Comparison of ENCODE assay signal across 8 cellular contexts in the genomic region with DNA sequence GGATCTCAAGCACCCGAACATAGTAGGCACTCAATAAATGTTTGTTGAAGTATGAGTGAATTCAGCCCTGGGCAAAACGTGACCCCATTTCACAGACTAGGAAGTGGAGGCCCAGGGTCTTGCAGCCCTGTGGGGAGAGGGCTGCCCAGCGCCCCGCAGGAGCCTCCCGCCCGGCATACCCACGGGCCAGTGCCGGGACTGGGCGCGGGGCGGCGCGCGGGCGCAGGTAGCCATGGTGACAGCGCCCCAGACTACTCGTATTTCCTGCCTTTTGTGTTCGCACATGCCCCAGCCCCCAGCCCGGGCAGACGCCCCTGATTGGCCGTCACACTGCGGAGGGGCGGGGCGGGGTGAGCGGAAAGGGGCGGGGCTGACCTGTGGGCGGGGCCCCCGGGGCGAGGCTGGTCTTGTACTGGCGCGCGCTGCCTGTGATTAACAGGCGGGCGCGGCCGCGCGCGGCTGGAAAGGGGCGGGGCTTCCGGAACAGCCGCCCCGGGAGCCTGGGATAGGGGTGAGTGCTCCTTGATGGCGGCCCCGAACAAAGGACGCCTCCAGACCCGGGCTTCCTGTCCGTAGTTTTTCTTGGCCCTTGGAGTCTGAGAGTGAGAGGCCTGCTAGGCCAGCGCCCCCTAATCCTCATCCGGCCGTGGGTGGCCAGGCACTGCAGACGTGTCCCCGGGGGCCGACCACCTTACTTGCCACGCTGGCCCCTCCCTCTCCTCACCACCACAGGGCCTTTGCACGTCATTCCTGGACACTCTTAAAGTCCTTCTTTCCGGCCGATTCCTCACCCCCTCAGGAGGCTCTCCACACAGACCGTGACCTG.
DNase-seq lines count a peak whose midpoint lies in the region; ATAC-seq and TF ChIP-seq lines count a peak whose summit lies in the region.

No MANE protein-coding gene starts in this region.

- peak; percentile 55 for DNase-seq in BJ (ENCODE audit: low read depth)
- peak; percentile 88 for DNase-seq in GM19240 (ENCODE audit: insufficient read length, low spot score)
- peak; percentile 80 for DNase-seq in NK-92 (lab: John Stamatoyannopoulos, UW; ENCODE audit: unreplicated experiment)
- peak; percentile 96 to 97 (median 97) for DNase-seq in activated CD8-positive, alpha-beta memory T cell treated with anti-CD3 and anti-CD28 coated beads for 48 hours (ENCODE audit: low read depth in 2 of 3, low spot score in 2 of 3)
- peak; percentile 96 to 99 (median 97) for DNase-seq in effector memory CD4-positive, alpha-beta T cell
- DNase-seq in mesenchymal stem cell, result peak; percentile 95
- DNase-seq in stimulated activated CD8-positive, alpha-beta memory T cell treated with anti-CD3 and anti-CD28 coated beads, Interleukin-12 subunit alpha, Interleukin-12 subunit beta, amount 100 ng/mL, for 1 hour (ENCODE audit: low read depth), result peak; percentile 96

- POLR2A ChIA-PET in BJ (lab: Charles Lee), result no interaction called here

- H3K4ac ChIP-seq in mesenchymal stem cell (ENCODE audit: low read depth in 1 of 2, low read length in 2 of 2), result peak overlapping the region; percentile 50 to 87

- H4K91ac ChIP-seq in mesenchymal stem cell (ENCODE audit: low read length), result peak overlapping the region; percentile 71

- H3K14ac ChIP-seq in mesenchymal stem cell (ENCODE audit: low read length in 2 of 2), result peak overlapping the region in 1 of 2 experiments; percentile 91

- TF ChIP-seq CTCF in BJ (IDR thresholded peaks at IDR 0.05; ENCODE audit: insufficient read depth, low read depth, low read length), result peak; percentile 16; the same call in 1 of the 2 replicates

- H3K36me3 ChIP-seq in BJ (ENCODE audit: control insufficient read depth, insufficient read depth, low read length) (peaks cover 1% of the 10 kb centered on the region), mesenchymal stem cell (ENCODE audit: control insufficient read depth in 1 of 2, insufficient read depth in 2 of 2, low read depth in 1 of 2, low read length in 2 of 2) (peaks cover 0 to 25% of the 10 kb centered on the region in 2 experiments)
- H3K36me3 ChIP-seq in effector memory CD4-positive, alpha-beta T cell (ENCODE audit: control insufficient read depth, insufficient read depth, low read length), result no peaks in the 10 kb centered on the region

- no peaks in the 10 kb centered on the region for H3K9me3 ChIP-seq in effector memory CD4-positive, alpha-beta T cell (ENCODE audit: control insufficient read depth, low read length)
- H3K9me3 ChIP-seq in mesenchymal stem cell (ENCODE audit: control insufficient read depth, low read length), result no peaks in the 10 kb centered on the region

- H2BK15ac ChIP-seq in mesenchymal stem cell (ENCODE audit: low read depth, poor library complexity, severe bottlenecking), result peak overlapping the region; percentile 66

- H3K79me1 ChIP-seq in mesenchymal stem cell (replicated peaks; ENCODE audit: low read length, poor library complexity, severe bottlenecking), result peaks cover 54% of the 10 kb centered on the region

- no peak overlapping the region for H2BK5ac ChIP-seq in mesenchymal stem cell (ENCODE audit: low read depth, low read length, poor library complexity, severe bottlenecking)

- H3K27ac ChIP-seq in effector memory CD4-positive, alpha-beta T cell (ENCODE audit: insufficient read depth, low read length, poor library complexity, severe bottlenecking), result peak overlapping the region; percentile 89
- no peak overlapping the region for H3K27ac ChIP-seq in mesenchymal stem cell (ENCODE audit: low read length, poor library complexity, severe bottlenecking)

- H4K8ac ChIP-seq in mesenchymal stem cell (ENCODE audit: low read length), result peak overlapping the region; percentile 87

- peaks cover 44% of the 10 kb centered on the region for H3K4me1 ChIP-seq in effector memory CD4-positive, alpha-beta T cell (ENCODE audit: control insufficient read depth, insufficient read depth, low read length, poor library complexity, severe bottlenecking)
- peaks cover 28% of the 10 kb centered on the region for H3K4me1 ChIP-seq in mesenchymal stem cell (ENCODE audit: control insufficient read depth, insufficient read depth, low read depth, low read length)

- H3K4me2 ChIP-seq in mesenchymal stem cell (ENCODE audit: low read length, poor library complexity, severe bottlenecking), result peak overlapping the region; percentile 66

- peak overlapping the region; percentile 85 for H2AK5ac ChIP-seq in mesenchymal stem cell (ENCODE audit: low read length, severe bottlenecking)

- H2BK120ac ChIP-seq in mesenchymal stem cell (ENCODE audit: low read depth, low read length), result peak overlapping the region; percentile 27

- no peak overlapping the region for H2AFZ ChIP-seq in mesenchymal stem cell (ENCODE audit: low read depth, low read length)

- H3K4me3 ChIP-seq in BJ (ENCODE audit: low read depth, low read length), result peak overlapping the region; percentile 35
- H3K4me3 ChIP-seq in effector memory CD4-positive, alpha-beta T cell (ENCODE audit: insufficient read depth, low read depth, low read length, poor library complexity, severe bottlenecking), result peak overlapping the region; percentile 56
- H3K4me3 ChIP-seq in mesenchymal stem cell (ENCODE audit: insufficient read depth in 1 of 2, low read depth in 1 of 2, low read length in 2 of 2), result peak overlapping the region; percentile 46 to 83

- CTCF ChIA-PET in BJ (lab: Yijun Ruan, JAX), result no interaction called here

- 18% methylated on average over 48 of the region's 59 CpGs for WGBS in mesenchymal stem cell

- peak overlapping the region; percentile 51 to 61 for H2BK12ac ChIP-seq in mesenchymal stem cell (ENCODE audit: low read length in 2 of 2)

- peak; percentile 69 for ATAC-seq in HG03442 (IDR thresholded peaks at IDR 0.05; ENCODE audit: unreplicated experiment)

- peak overlapping the region; percentile 59 to 86 for H3K18ac ChIP-seq in mesenchymal stem cell (ENCODE audit: low read depth in 1 of 2, low read length in 2 of 2)

- peak overlapping the region; percentile 89 for H3K9ac ChIP-seq in mesenchymal stem cell (ENCODE audit: low read length)

- no peaks in the 10 kb centered on the region for H3K27me3 ChIP-seq in BJ (ENCODE audit: control insufficient read depth, insufficient read depth, low read length)
- H3K27me3 ChIP-seq in effector memory CD4-positive, alpha-beta T cell (replicated peaks; ENCODE audit: control insufficient read depth, insufficient read depth, low read length, poor library complexity, severe bottlenecking), result no peaks in the 10 kb centered on the region
- no peaks in the 10 kb centered on the region for H3K27me3 ChIP-seq in mesenchymal stem cell (ENCODE audit: control insufficient read depth in 1 of 2, insufficient read depth in 1 of 2, low read length in 2 of 2)

- no peak overlapping the region for H3K23ac ChIP-seq in mesenchymal stem cell (ENCODE audit: low read length in 2 of 2)
